In the genomic region with DNA sequence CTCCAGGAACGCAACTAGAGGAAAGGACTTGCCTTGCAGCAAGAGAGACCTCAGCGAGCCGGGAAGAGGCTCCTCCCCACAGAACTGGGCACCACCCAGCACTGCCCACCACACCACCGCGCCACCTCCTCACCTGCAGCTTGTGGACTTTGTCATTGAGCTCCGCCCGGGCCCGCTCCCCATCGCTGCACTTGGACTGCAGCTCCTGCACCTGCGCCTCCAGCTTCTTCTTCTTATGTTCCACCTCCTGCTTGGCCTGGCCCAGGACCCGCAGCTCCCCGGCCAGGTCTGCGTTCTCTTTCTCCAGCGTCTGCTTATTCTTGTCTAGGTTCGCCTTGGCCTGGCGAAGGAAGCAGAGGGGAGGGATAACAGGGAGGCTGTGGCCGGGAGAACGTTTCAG, we compare ENCODE assay signal across 1 cellular context.
TF ChIP-seq lines count a peak whose summit lies in the region.

No MANE protein-coding gene starts in this region.

TF ChIP-seq in GM23338, 12 proteins besides CTCF, POLR2A, EP300 and RAD21:
- TF ChIP-seq, protein P1, sequence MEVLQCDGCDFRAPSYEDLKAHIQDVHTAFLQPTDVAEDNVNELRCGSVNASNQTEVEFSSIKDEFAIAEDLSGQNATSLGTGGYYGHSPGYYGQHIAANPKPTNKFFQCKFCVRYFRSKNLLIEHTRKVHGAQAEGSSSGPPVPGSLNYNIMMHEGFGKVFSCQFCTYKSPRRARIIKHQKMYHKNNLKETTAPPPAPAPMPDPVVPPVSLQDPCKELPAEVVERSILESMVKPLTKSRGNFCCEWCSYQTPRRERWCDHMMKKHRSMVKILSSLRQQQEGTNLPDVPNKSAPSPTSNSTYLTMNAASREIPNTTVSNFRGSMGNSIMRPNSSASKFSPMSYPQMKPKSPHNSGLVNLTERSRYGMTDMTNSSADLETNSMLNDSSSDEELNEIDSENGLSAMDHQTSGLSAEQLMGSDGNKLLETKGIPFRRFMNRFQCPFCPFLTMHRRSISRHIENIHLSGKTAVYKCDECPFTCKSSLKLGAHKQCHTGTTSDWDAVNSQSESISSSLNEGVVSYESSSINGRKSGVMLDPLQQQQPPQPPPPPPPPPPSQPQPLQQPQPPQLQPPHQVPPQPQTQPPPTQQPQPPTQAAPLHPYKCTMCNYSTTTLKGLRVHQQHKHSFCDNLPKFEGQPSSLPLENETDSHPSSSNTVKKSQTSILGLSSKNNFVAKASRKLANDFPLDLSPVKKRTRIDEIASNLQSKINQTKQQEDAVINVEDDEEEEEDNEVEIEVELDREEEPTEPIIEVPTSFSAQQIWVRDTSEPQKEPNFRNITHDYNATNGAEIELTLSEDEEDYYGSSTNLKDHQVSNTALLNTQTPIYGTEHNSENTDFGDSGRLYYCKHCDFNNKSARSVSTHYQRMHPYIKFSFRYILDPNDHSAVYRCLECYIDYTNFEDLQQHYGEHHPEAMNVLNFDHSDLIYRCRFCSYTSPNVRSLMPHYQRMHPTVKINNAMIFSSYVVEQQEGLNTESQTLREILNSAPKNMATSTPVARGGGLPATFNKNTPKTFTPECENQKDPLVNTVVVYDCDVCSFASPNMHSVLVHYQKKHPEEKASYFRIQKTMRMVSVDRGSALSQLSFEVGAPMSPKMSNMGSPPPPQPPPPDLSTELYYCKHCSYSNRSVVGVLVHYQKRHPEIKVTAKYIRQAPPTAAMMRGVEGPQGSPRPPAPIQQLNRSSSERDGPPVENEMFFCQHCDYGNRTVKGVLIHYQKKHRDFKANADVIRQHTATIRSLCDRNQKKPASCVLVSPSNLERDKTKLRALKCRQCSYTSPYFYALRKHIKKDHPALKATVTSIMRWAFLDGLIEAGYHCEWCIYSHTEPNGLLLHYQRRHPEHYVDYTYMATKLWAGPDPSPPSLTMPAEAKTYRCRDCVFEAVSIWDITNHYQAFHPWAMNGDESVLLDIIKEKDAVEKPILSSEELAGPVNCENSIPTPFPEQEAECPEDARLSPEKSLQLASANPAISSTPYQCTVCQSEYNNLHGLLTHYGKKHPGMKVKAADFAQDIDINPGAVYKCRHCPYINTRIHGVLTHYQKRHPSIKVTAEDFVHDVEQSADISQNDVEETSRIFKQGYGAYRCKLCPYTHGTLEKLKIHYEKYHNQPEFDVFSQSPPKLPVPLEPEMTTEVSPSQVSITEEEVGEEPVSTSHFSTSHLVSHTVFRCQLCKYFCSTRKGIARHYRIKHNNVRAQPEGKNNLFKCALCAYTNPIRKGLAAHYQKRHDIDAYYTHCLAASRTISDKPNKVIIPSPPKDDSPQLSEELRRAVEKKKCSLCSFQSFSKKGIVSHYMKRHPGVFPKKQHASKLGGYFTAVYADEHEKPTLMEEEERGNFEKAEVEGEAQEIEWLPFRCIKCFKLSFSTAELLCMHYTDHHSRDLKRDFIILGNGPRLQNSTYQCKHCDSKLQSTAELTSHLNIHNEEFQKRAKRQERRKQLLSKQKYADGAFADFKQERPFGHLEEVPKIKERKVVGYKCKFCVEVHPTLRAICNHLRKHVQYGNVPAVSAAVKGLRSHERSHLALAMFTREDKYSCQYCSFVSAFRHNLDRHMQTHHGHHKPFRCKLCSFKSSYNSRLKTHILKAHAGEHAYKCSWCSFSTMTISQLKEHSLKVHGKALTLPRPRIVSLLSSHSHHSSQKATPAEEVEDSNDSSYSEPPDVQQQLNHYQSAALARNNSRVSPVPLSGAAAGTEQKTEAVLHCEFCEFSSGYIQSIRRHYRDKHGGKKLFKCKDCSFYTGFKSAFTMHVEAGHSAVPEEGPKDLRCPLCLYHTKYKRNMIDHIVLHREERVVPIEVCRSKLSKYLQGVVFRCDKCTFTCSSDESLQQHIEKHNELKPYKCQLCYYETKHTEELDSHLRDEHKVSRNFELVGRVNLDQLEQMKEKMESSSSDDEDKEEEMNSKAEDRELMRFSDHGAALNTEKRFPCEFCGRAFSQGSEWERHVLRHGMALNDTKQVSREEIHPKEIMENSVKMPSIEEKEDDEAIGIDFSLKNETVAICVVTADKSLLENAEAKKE (CRISPR knock-in tag; IDR thresholded peaks at IDR 0.05): no peak
- TF ChIP-seq, protein P2, sequence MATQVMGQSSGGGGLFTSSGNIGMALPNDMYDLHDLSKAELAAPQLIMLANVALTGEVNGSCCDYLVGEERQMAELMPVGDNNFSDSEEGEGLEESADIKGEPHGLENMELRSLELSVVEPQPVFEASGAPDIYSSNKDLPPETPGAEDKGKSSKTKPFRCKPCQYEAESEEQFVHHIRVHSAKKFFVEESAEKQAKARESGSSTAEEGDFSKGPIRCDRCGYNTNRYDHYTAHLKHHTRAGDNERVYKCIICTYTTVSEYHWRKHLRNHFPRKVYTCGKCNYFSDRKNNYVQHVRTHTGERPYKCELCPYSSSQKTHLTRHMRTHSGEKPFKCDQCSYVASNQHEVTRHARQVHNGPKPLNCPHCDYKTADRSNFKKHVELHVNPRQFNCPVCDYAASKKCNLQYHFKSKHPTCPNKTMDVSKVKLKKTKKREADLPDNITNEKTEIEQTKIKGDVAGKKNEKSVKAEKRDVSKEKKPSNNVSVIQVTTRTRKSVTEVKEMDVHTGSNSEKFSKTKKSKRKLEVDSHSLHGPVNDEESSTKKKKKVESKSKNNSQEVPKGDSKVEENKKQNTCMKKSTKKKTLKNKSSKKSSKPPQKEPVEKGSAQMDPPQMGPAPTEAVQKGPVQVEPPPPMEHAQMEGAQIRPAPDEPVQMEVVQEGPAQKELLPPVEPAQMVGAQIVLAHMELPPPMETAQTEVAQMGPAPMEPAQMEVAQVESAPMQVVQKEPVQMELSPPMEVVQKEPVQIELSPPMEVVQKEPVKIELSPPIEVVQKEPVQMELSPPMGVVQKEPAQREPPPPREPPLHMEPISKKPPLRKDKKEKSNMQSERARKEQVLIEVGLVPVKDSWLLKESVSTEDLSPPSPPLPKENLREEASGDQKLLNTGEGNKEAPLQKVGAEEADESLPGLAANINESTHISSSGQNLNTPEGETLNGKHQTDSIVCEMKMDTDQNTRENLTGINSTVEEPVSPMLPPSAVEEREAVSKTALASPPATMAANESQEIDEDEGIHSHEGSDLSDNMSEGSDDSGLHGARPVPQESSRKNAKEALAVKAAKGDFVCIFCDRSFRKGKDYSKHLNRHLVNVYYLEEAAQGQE (IDR thresholded peaks at IDR 0.05; ENCODE audit: unreplicated experiment): no peak
- no peak for TF ChIP-seq JUNB (IDR thresholded peaks at IDR 0.05; ENCODE audit: unreplicated experiment)
- TF ChIP-seq NANOG (IDR thresholded peaks at IDR 0.05; ENCODE audit: borderline replicate concordance): no peak
- TF ChIP-seq, protein P3, sequence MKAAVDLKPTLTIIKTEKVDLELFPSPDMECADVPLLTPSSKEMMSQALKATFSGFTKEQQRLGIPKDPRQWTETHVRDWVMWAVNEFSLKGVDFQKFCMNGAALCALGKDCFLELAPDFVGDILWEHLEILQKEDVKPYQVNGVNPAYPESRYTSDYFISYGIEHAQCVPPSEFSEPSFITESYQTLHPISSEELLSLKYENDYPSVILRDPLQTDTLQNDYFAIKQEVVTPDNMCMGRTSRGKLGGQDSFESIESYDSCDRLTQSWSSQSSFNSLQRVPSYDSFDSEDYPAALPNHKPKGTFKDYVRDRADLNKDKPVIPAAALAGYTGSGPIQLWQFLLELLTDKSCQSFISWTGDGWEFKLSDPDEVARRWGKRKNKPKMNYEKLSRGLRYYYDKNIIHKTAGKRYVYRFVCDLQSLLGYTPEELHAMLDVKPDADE (IDR thresholded peaks at IDR 0.05): no peak
TF ChIP-seq in GM23338: peak in this region for 0.
